In genomic region chr10:50275650-50276235, GRCh38 we compare ENCODE assay signal across 8 cellular contexts. TPM values are rescaled to one million over a fixed set of nuclear protein-coding genes. Genes with fewer than 3 reads are reported as not detected.
DNase-seq lines count a peak whose midpoint lies in the region; ATAC-seq, FAIRE-seq and TF ChIP-seq lines count a peak whose summit lies in the region.

No MANE protein-coding gene starts in this region.

- H3K4me2 ChIP-seq in mesenchymal stem cell (ENCODE audit: low read length, poor library complexity, severe bottlenecking) = no peak overlapping the region

- no peak overlapping the region for H4K8ac ChIP-seq in mesenchymal stem cell (ENCODE audit: low read length)

- H3K27me3 ChIP-seq in bronchial epithelial cell (ENCODE audit: control insufficient read depth, insufficient read depth, low read length) (no peaks in the 10 kb centered on the region), mesenchymal stem cell (ENCODE audit: control insufficient read depth in 1 of 2, insufficient read depth in 1 of 2, low read length in 2 of 2) (peaks cover 6 to 20% of the 10 kb centered on the region in 2 experiments), upper lobe of left lung (no peaks in the 10 kb centered on the region)

- intact Hi-C loops in Right ventricle myocardium superior (cut with DNase I) (no loop called here), cardiac septum (cut with DNase I) (no loop called here)

- no peaks in the 10 kb centered on the region for H3K9me3 ChIP-seq in mesenchymal stem cell (ENCODE audit: control insufficient read depth, low read length)
- H3K9me3 ChIP-seq in upper lobe of left lung = no peaks in the 10 kb centered on the region

- TF ChIP-seq CTCF in bronchial epithelial cell (IDR thresholded peaks at IDR 0.05; ENCODE audit: insufficient read depth, low read length, severe bottlenecking) (peak; percentile 70), upper lobe of left lung (IDR thresholded peaks at IDR 0.05) (peak in 5 of 6 experiments; percentile 21 to 47 (median 24))

- no peak overlapping the region for H3K18ac ChIP-seq in mesenchymal stem cell (ENCODE audit: low read depth in 1 of 2, low read length in 2 of 2)

- H3K27ac ChIP-seq in mesenchymal stem cell (ENCODE audit: low read length, poor library complexity, severe bottlenecking) (no peak overlapping the region), upper lobe of left lung (no peak overlapping the region)

- TF ChIP-seq EP300 in upper lobe of left lung (IDR thresholded peaks at IDR 0.05) = no peak

- no peak overlapping the region for H2AK5ac ChIP-seq in mesenchymal stem cell (ENCODE audit: low read length, severe bottlenecking)

- no peak overlapping the region for H4K91ac ChIP-seq in mesenchymal stem cell (ENCODE audit: low read length)

- H3K4ac ChIP-seq in mesenchymal stem cell (ENCODE audit: low read depth in 1 of 2, low read length in 2 of 2) = no peak overlapping the region

- H3K23ac ChIP-seq in mesenchymal stem cell (ENCODE audit: low read length in 2 of 2) = no peak overlapping the region

- H3K36me3 ChIP-seq in bronchial epithelial cell (ENCODE audit: control insufficient read depth, insufficient read depth, low read length) (no peaks in the 10 kb centered on the region), mesenchymal stem cell (ENCODE audit: control insufficient read depth in 1 of 2, insufficient read depth in 2 of 2, low read depth in 1 of 2, low read length in 2 of 2) (no peaks in the 10 kb centered on the region), upper lobe of left lung (no peaks in the 10 kb centered on the region)

- no peak overlapping the region for H2BK5ac ChIP-seq in mesenchymal stem cell (ENCODE audit: low read depth, low read length, poor library complexity, severe bottlenecking)

- H2BK120ac ChIP-seq in mesenchymal stem cell (ENCODE audit: low read depth, low read length) = no peak overlapping the region

- WGBS in mesenchymal stem cell = 54% methylated on average over 3 of the region's 3 CpGs
- WGBS in upper lobe of left lung, 2 donors = 54 to 61% methylated on average over 3 of the region's 3 CpGs

- H3K14ac ChIP-seq in mesenchymal stem cell (ENCODE audit: low read length in 2 of 2) = no peak overlapping the region

- H3K9ac ChIP-seq in mesenchymal stem cell (ENCODE audit: low read length) = no peak overlapping the region

- in situ Hi-C loops in SK-MEL-5 (cut with HindIII; ENCODE audit: low pct_unique_long_range_greater_than_20kb, low sequenced_read_pairs) = no loop called here

- FAIRE-seq in bronchial epithelial cell (lab: Jason Lieb, UNC) = no peak

- H2AFZ ChIP-seq in mesenchymal stem cell (ENCODE audit: low read depth, low read length) = no peak overlapping the region

- H3K4me1 ChIP-seq in mesenchymal stem cell (ENCODE audit: control insufficient read depth, insufficient read depth, low read depth, low read length) (peaks cover 3% of the 10 kb centered on the region), upper lobe of left lung (no peaks in the 10 kb centered on the region)

- H3K4me3 ChIP-seq in bronchial epithelial cell (ENCODE audit: low read depth, low read length) (no peak overlapping the region), mesenchymal stem cell (ENCODE audit: insufficient read depth in 1 of 2, low read depth in 1 of 2, low read length in 2 of 2) (no peak overlapping the region), upper lobe of left lung (no peak overlapping the region)

- ATAC-seq in Right ventricle myocardium superior (ENCODE audit: poor library complexity) (peak; percentile 58), HG02884 (IDR thresholded peaks at IDR 0.05; ENCODE audit: unreplicated experiment) (peak; percentile 75), upper lobe of left lung (ENCODE audit: low FRiP score in 2 of 2) (peak in 1 of 2 donors; percentile 58)

- H3K79me1 ChIP-seq in mesenchymal stem cell (replicated peaks; ENCODE audit: low read length, poor library complexity, severe bottlenecking) = no peaks in the 10 kb centered on the region

- no peak overlapping the region for H2BK15ac ChIP-seq in mesenchymal stem cell (ENCODE audit: low read depth, poor library complexity, severe bottlenecking)

- no peak for TF ChIP-seq POLR2A in upper lobe of left lung (IDR thresholded peaks at IDR 0.05)

- DNase-seq in Right ventricle myocardium superior (peak; percentile 47), cardiac septum (ENCODE audit: low spot score) (no peak), SK-MEL-5 (ENCODE audit: low read depth, low spot score) (peak; percentile 51), bronchial epithelial cell (ENCODE audit: low read depth) (peak; percentile 37), mesenchymal stem cell (peak; percentile 10), upper lobe of left lung (no peak), kidney glomerular epithelial cell (lab: John Stamatoyannopoulos, UW) (no peak)

- no peak overlapping the region for H2BK12ac ChIP-seq in mesenchymal stem cell (ENCODE audit: low read length in 2 of 2)

RNA-seq across cellular contexts. Expression of gene ASAH2, which starts 24.4 kb away (rescaled TPM):
- total RNA-seq in Right ventricle myocardium superior (2.9 TPM), cardiac septum (1.9 TPM), bronchial epithelial cell (0.77 and 1.6 TPM in 2 replicates), upper lobe of left lung (10 to 100 TPM in 1 of 6 donors, under 1 TPM in 5; 0.11 to 21.0 (median 0.61) TPM)
- total RNA-seq in SK-MEL-5 (2014; rRNA removed; shearing (Covaris generic)) = 0.37 and 1.1 TPM in 2 replicates
- polyA plus RNA-seq in SK-MEL-5 (2015; cell fraction: cytosol; rRNA removed) = 1.2 and 1.8 TPM in 2 replicates
- 2.3 and 2.8 TPM in 2 replicates for polyA plus RNA-seq in SK-MEL-5 (2015; cell fraction: nucleus; rRNA removed)
- 2.0 TPM for polyA plus RNA-seq in mesenchymal stem cell (2013, experiment 1 of 2)
- 1.7 TPM for polyA plus RNA-seq in mesenchymal stem cell (2013, experiment 2 of 2)

Comparison
In these comparisons a context has a peak if more than half of its experiments do, and no peak if none do; other contexts are left out.
1. DNase-seq: peak in Right ventricle myocardium superior (single experiment), SK-MEL-5 (single experiment), bronchial epithelial cell (single experiment) and mesenchymal stem cell (single experiment); none in cardiac septum (single experiment), upper lobe of left lung (0 of 2) and kidney glomerular epithelial cell (single experiment).